Comparison of ENCODE assay signal across 11 cellular contexts in the genomic region with DNA sequence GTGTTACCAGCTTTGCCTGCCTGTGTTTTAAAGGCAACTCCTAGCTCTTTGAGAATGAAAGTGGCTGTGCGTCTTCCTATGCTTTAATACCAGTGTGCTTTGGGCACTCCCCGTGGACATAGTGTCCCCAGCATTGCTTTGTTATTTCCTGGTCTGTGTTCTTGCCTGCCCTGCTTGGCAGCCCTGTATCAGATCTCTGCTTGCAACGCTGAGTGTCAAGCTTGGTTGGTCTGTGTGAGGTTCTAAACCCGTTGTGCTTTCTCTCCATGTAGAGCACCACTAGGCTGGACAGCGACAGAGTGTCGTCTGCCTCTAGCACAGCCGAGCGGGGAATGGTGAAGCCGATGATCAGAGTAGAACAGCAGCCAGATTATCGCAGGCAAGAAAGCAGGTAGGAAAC.
A peak's percentile ranks its signal among the peaks of the same experiment; 100 is the strongest.
DNase-seq lines count a peak whose midpoint lies in the region; ATAC-seq, FAIRE-seq and TF ChIP-seq lines count a peak whose summit lies in the region.
"Had no signal": no experiment of that assay in that cellular context is flagged by ENCODE, and none has a peak within 500 bp of the region (broad histone marks: within the 10 kb centered on the region; RNA-seq: fewer than 3 reads in every experiment).

No MANE protein-coding gene starts in this region.

- H3K4me1 ChIP-seq in HepG2 (ENCODE audit: insufficient read depth, low read length) (peaks cover 8% of the 10 kb centered on the region; the same call in 1 of the 2 replicates), upper lobe of left lung (peaks cover 0 to 16% (median 0%) of the 10 kb centered on the region in 4 donors)

- FAIRE-seq in HepG2 (lab: Jason Lieb, UNC): no peak

- DNase-seq in NCI-H2081 (lab: John Stamatoyannopoulos, UW) (peak; percentile 3 to 28), NCI-H2081 treated with DMSO at 0.1 percent for 48 hours (lab: John Stamatoyannopoulos, UW) (no peak), epithelial cell of esophagus (ENCODE audit: low read depth) (peak; percentile 68), HepG2 (ENCODE audit: low spot score) (no peak), upper lobe of left lung (peak in 1 of 2 donors; percentile 66), NOMO-1 treated with dmso at 0.1 percent for 144 hours (lab: John Stamatoyannopoulos, UW; ENCODE audit: unreplicated experiment) (no peak)
- DNase-seq: NCI-H226, SW 1271 had no signal

- no peak overlapping the region for H3K4me2 ChIP-seq in HepG2 (ENCODE audit: low read depth, low read length)

- no peak for TF ChIP-seq EP300 in HepG2 (IDR thresholded peaks at IDR 0.05; ENCODE audit: low read depth in 2 of 2, low read length in 2 of 2)
- no peak for TF ChIP-seq EP300 in HepG2 (CRISPR knock-in tag; IDR thresholded peaks at IDR 0.05; ENCODE audit: borderline replicate concordance)
- TF ChIP-seq EP300 in upper lobe of left lung (IDR thresholded peaks at IDR 0.05): peak in 2 of 4 donors; percentile 90 to 94

- H3K36me3 ChIP-seq in HepG2 (replicated peaks in 1 of 2; ENCODE audit: control insufficient read depth in 1 of 2, insufficient read depth in 2 of 2, low read length in 2 of 2) (peaks cover 30 to 81% of the 10 kb centered on the region in 2 experiments), upper lobe of left lung (peaks cover 0 to 52% (median 11%) of the 10 kb centered on the region in 4 donors)

- TF ChIP-seq CTCF in epithelial cell of esophagus (IDR thresholded peaks at IDR 0.05; ENCODE audit: insufficient read depth, low read depth, low read length, missing control alignments) (peak; percentile 49), HepG2 (CRISPR knock-in tag; IDR thresholded peaks at IDR 0.05) (no peak), upper lobe of left lung (IDR thresholded peaks at IDR 0.05) (peak in 1 of 6 experiments; percentile 38)

- no peaks in the 10 kb centered on the region for H3K9me3 ChIP-seq in HepG2 (ENCODE audit: low read length)
- H3K9me3 ChIP-seq in upper lobe of left lung: no peaks in the 10 kb centered on the region

- POLR2A ChIA-PET in HepG2 (lab: Yijun Ruan, JAX): no interaction called here

- intact Hi-C loops in HepG2 (cut with micrococcal nuclease; ENCODE audit: unreplicated experiment): loop anchor here (5.0 kb wide), 1 partner anchor 210 kb away; no protein-coding TSS in a partner anchor

- in situ Hi-C loops in HepG2 (cut with HindIII; ENCODE audit: extremely low pct_ligation_motif_present, low pct_unique_long_range_greater_than_20kb): no loop called here

- 94% methylated on average over 10 of the region's 10 CpGs for WGBS in HepG2 (ENCODE audit: low lambda C conversion rate)
- 47% methylated on average over 10 of the region's 10 CpGs for WGBS in upper lobe of left lung, 2 donors

- CTCF ChIA-PET in HepG2 (lab: Yijun Ruan, JAX; ENCODE audit: low intra/inter-chr PET ratio, low total read pairs): no interaction called here

- H3K27ac ChIP-seq in HepG2 (ENCODE audit: extremely low read length, insufficient read depth, low read length): no peak overlapping the region
- H3K27ac ChIP-seq in upper lobe of left lung: peak overlapping the region; percentile 21 to 84 (median 64)
- H3K27ac ChIP-seq: 22Rv1 had no signal

- BruUV-seq in HepG2 (replicated peaks; lab: Mats Ljungman, UMichigan): no TSS peak

- H2AFZ ChIP-seq in HepG2 (ENCODE audit: low read length): no peak overlapping the region

- H4K20me1 ChIP-seq in HepG2 (ENCODE audit: insufficient read depth, low read length): no peaks in the 10 kb centered on the region

- no peak overlapping the region for H3K9ac ChIP-seq in HepG2 (ENCODE audit: insufficient read depth, low read depth, low read length)

- TF ChIP-seq RAD21 in HepG2 (CRISPR knock-in tag; IDR thresholded peaks at IDR 0.05): no peak

- H3K4me3 ChIP-seq in epithelial cell of esophagus (ENCODE audit: low read length): peak overlapping the region; percentile 16
- no peak overlapping the region for H3K4me3 ChIP-seq in HepG2 (replicated peaks in 1 of 3; ENCODE audit: insufficient read depth in 1 of 3, low read depth in 2 of 3, low read length in 3 of 3)
- H3K4me3 ChIP-seq in upper lobe of left lung: peak overlapping the region in 3 of 4 donors; percentile 9 to 23 (median 11)

- TF ChIP-seq POLR2A in HepG2 (IDR thresholded peaks at IDR 0.05; ENCODE audit: insufficient read depth in 1 of 2, low read depth in 2 of 2, low read length in 2 of 2): no peak
- peak in 1 of 4 donors; percentile 29 for TF ChIP-seq POLR2A in upper lobe of left lung (IDR thresholded peaks at IDR 0.05)

- H3K79me2 ChIP-seq in HepG2 (ENCODE audit: insufficient read depth, low read length): no peaks in the 10 kb centered on the region

- no peaks in the 10 kb centered on the region for H3K27me3 ChIP-seq in HepG2 (ENCODE audit: control insufficient read depth in 1 of 2, insufficient read depth in 2 of 2, low read length in 2 of 2)
- H3K27me3 ChIP-seq in upper lobe of left lung: no peaks in the 10 kb centered on the region

- ATAC-seq in HepG2 (no peak; the same call in 2 of the 3 replicates), upper lobe of left lung (ENCODE audit: low FRiP score in 2 of 2) (peak; percentile 61 to 85), GM21723 (IDR thresholded peaks at IDR 0.05; ENCODE audit: unreplicated experiment) (no peak), HG03139 (IDR thresholded peaks at IDR 0.05; ENCODE audit: unreplicated experiment) (no peak)

TF ChIP-seq in HepG2, 621 proteins besides CTCF, POLR2A, EP300 and RAD21 (continues in another document):
- TF ChIP-seq ZBTB38 (CRISPR knock-in tag; IDR thresholded peaks at IDR 0.05) (peak; percentile 38; the same call in 1 of the 2 replicates), ZFP91 (CRISPR knock-in tag; IDR thresholded peaks at IDR 0.05; ENCODE audit: borderline replicate concordance) (no peak), PLRG1 (conservative IDR thresholded peaks at IDR 0.05) (no peak), BRD4 (CRISPR knock-in tag; IDR thresholded peaks at IDR 0.05) (no peak), ZNF251 (CRISPR knock-in tag; IDR thresholded peaks at IDR 0.05) (no peak), RBM22 (optimal IDR thresholded peaks at IDR 0.05; ENCODE audit: low read length) (peak; percentile 87), GLMP (CRISPR knock-in tag; IDR thresholded peaks at IDR 0.05; ENCODE audit: borderline replicate concordance) (no peak), ZNF563 (CRISPR knock-in tag; IDR thresholded peaks at IDR 0.05) (no peak), REST (IDR thresholded peaks at IDR 0.05; ENCODE audit: borderline replicate concordance in 1 of 2, low read depth in 1 of 2, low read length in 2 of 2) (0 out of 4 replicates have a peak, but pooled peaks of 1 of the 2 experiments have one; percentile 61), ZNF543 (CRISPR knock-in tag; IDR thresholded peaks at IDR 0.05) (no peak)
- TF ChIP-seq, protein P1, sequence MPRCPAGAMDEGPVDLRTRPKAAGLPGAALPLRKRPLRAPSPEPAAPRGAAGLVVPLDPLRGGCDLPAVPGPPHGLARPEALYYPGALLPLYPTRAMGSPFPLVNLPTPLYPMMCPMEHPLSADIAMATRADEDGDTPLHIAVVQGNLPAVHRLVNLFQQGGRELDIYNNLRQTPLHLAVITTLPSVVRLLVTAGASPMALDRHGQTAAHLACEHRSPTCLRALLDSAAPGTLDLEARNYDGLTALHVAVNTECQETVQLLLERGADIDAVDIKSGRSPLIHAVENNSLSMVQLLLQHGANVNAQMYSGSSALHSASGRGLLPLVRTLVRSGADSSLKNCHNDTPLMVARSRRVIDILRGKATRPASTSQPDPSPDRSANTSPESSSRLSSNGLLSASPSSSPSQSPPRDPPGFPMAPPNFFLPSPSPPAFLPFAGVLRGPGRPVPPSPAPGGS (CRISPR knock-in tag; IDR thresholded peaks at IDR 0.05): no peak

Comparison
In these comparisons a context has a peak if more than half of its experiments do, and no peak if none do; other contexts are left out.
1. DNase-seq: peak in NCI-H2081 (2 of 2) and epithelial cell of esophagus (single experiment); none in NCI-H2081 treated with DMSO at 0.1 percent for 48 hours (single experiment), HepG2 (single experiment) and NOMO-1 treated with dmso at 0.1 percent for 144 hours (single experiment).
2. H3K4me3 ChIP-seq: peak in epithelial cell of esophagus (single experiment) and upper lobe of left lung (3 of 4); none in HepG2 (0 of 3).
3. ATAC-seq: peak in upper lobe of left lung (2 of 2); none in HepG2 (single experiment), GM21723 (single experiment) and HG03139 (single experiment).